ENCODE assay signal across 8 cellular contexts in genomic region chr17:46922804-46923635, GRCh38. TPM values are rescaled to one million over a fixed set of nuclear protein-coding genes. Genes with fewer than 3 reads are reported as not detected.
A peak's percentile ranks its signal among the peaks of the same experiment; 100 is the strongest.
DNase-seq lines count a peak whose midpoint lies in the region; ATAC-seq and TF ChIP-seq lines count a peak whose summit lies in the region.

Gene GOSR2, plus strand, starts transcription at chr17:46923160. Its CDS starts 33 bp downstream, at chr17:46923193.

- H3K27ac ChIP-seq in right cardiac atrium (ENCODE audit: low read length) (peak within 1 kb of the TSS; percentile 95), rectal smooth muscle tissue (ENCODE audit: low read depth, low read length) (peak within 1 kb of the TSS; percentile 97), vagina (peak within 1 kb of the TSS; percentile 90)

- H3K4me3 ChIP-seq in right cardiac atrium (ENCODE audit: low read length) (peak within 1 kb of the TSS; percentile 91), rectal smooth muscle tissue (ENCODE audit: low read length) (peak within 1 kb of the TSS; percentile 76), vagina (peak within 1 kb of the TSS; percentile 74 to 94)

- intact Hi-C loops in T-helper 2 cell treated with Interferon-gamma antibody and Interleukin-4, amounts not matched to agents 100 ng/mL and 5 ng/mL, for 36 hours (cut with micrococcal nuclease): loop anchor here (10.0 kb wide), 1 partner anchor 728 kb away; the partner anchor contains the start of gene KANSL1
- intact Hi-C loops in right cardiac atrium (cut with DNase I): no loop called here
- intact Hi-C loops in vagina (cut with DNase I): no loop called here

- no peaks in the 10 kb centered on the region for H3K27me3 ChIP-seq in right cardiac atrium (ENCODE audit: control insufficient read depth, insufficient read depth)
- H3K27me3 ChIP-seq in rectal smooth muscle tissue (ENCODE audit: control insufficient read depth, insufficient read depth, low read length): no peaks in the 10 kb centered on the region
- no peaks in the 10 kb centered on the region for H3K27me3 ChIP-seq in vagina

- peak; percentile 80 to 92 for DNase-seq in NCI-H187 (lab: John Stamatoyannopoulos, UW)
- DNase-seq in anterior cingulate cortex (lab: John Stamatoyannopoulos, UW): peak in 57 of 58 donors; percentile 71 to 95 (median 87)
- DNase-seq in right cardiac atrium: peak; percentile 94 to 97 (median 96)
- no peak for DNase-seq in vagina (ENCODE audit: extremely low spot score in 2 of 2)

- no peaks in the 10 kb centered on the region for H3K36me3 ChIP-seq in rectal smooth muscle tissue (ENCODE audit: control insufficient read depth, insufficient read depth, low read length)
- H3K36me3 ChIP-seq in vagina: no peaks in the 10 kb centered on the region

- TF ChIP-seq POLR2A in vagina (IDR thresholded peaks at IDR 0.05): peak in 1 of 2 donors; percentile 56

- no peak for TF ChIP-seq CTCF in vagina (IDR thresholded peaks at IDR 0.05)

- ATAC-seq in GM18499 (IDR thresholded peaks at IDR 0.05; ENCODE audit: insufficient read depth, unreplicated experiment): peak; percentile 50
- peak; percentile 80 for ATAC-seq in HG02938 (IDR thresholded peaks at IDR 0.05; ENCODE audit: unreplicated experiment)
- ATAC-seq in right cardiac atrium: peak; percentile 98

- 0% methylated on average over 52 of the region's 52 CpGs for whole genome bisulfite sequencing in right cardiac atrium

- H3K4me1 ChIP-seq in right cardiac atrium (ENCODE audit: control insufficient read depth, insufficient read depth, low read length) (peaks cover under 1% of the 10 kb centered on the region), rectal smooth muscle tissue (ENCODE audit: control insufficient read depth, insufficient read depth, low read length) (peaks cover 7% of the 10 kb centered on the region), vagina (peaks cover 48% of the 10 kb centered on the region)

- H3K9me3 ChIP-seq in right cardiac atrium (ENCODE audit: control insufficient read depth, low read length) (no peaks in the 10 kb centered on the region), vagina (no peaks in the 10 kb centered on the region)

- H3K9ac ChIP-seq in rectal smooth muscle tissue (ENCODE audit: low read length): peak within 1 kb of the TSS; percentile 81

RNA-seq across cellular contexts. Expression of gene GOSR2, which starts in this region (rescaled TPM):
- total RNA-seq in T-helper 2 cell treated with Interferon-gamma antibody and Interleukin-4, amounts not matched to agents 100 ng/mL and 5 ng/mL, for 36 hours: 62.1 and 65.1 TPM in 2 replicates
- total RNA-seq in right cardiac atrium: 10 to 100 TPM; 46.6 to 69.8 (median 48.6) TPM
- 29.1 TPM for polyA plus RNA-seq in right cardiac atrium
- 48.1 TPM for total RNA-seq in vagina

Comparison
In these comparisons a context has a peak if more than half of its experiments do, and no peak if none do; other contexts are left out.
1. DNase-seq: peak in NCI-H187 (2 of 2), anterior cingulate cortex (57 of 58) and right cardiac atrium (3 of 3); none in vagina (0 of 2).
2. Peak in every context shown above with its lines, with median percentiles within 50 percentile points of each other: ATAC-seq, H3K27ac ChIP-seq and H3K4me3 ChIP-seq.